ENCODE assay signal across 1 cellular context in genomic region chr19:53553865-53554791, GRCh38.
TF ChIP-seq lines count a peak whose summit lies in the region.

No MANE protein-coding gene starts in this region.

TF ChIP-seq in H1, 55 proteins besides CTCF, POLR2A, EP300 and RAD21 (continued from another document):
- no peak for TF ChIP-seq RBBP5 (IDR thresholded peaks at IDR 0.05; ENCODE audit: borderline replicate concordance, low read depth, low read length)
- no peak for TF ChIP-seq SP2 (IDR thresholded peaks at IDR 0.05; ENCODE audit: low read length)
- TF ChIP-seq KDM5A (IDR thresholded peaks at IDR 0.05; ENCODE audit: low read length): no peak
- no peak for TF ChIP-seq TBP (IDR thresholded peaks at IDR 0.05; ENCODE audit: low read depth, low read length)
- TF ChIP-seq ZNF274 (IDR thresholded peaks at IDR 0.05; ENCODE audit: borderline replicate concordance, extremely low read depth, low read length): no peak
- TF ChIP-seq NRF1 (IDR thresholded peaks at IDR 0.05; ENCODE audit: low read depth, low read length): no peak
- TF ChIP-seq KDM4A (IDR thresholded peaks at IDR 0.05; ENCODE audit: low read depth, low read length, severe bottlenecking): no peak
- TF ChIP-seq FOSL1 (IDR thresholded peaks at IDR 0.05; ENCODE audit: insufficient read depth, low read depth, low read length): no peak
- no peak for TF ChIP-seq POU5F1 (IDR thresholded peaks at IDR 0.05; ENCODE audit: low read depth, low read length)
